In the genomic region with DNA sequence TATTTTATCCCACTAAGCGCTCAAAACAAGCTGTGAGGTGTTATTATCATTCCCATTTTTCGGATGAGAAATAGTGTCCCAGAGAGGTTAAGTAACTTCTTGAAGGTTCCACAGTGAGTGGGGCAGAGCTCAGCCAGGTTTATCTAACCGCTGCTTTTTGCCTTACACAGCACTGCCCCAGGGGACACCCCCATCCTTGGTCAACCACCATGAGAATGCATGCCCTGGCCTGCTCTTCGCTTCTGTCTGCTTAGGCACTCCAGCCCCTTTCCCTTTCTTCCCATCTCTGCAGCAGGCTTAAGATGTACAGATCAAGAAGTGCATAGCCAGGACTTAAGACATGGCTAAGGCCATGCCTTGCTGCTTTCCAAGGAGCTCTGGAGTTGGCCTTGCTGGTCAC, we compare ENCODE assay signal across 22 cellular contexts.
"Had no signal": no experiment of that assay in that cellular context is flagged by ENCODE, and none has a peak within 500 bp of the region (broad histone marks: within the 10 kb centered on the region; RNA-seq: fewer than 3 reads in every experiment).

No MANE protein-coding gene starts in this region.

- H3K27ac ChIP-seq: body of pancreas, esophagus squamous epithelium, gastroesophageal sphincter, heart left ventricle, testis, WERI-Rb-1 had no signal

- H3K27me3 Mint-ChIP-seq: activated naive CD4-positive, alpha-beta T cell treated with anti-CD3 and anti-CD28 coated beads, Interleukin-2, amount 50 U/mL, for 24 hours; naive B cell; T-cell had no signal

- H3K9me3 Mint-ChIP-seq: activated CD4-positive, alpha-beta T cell treated with anti-CD3 and anti-CD28 coated beads, Interleukin-2, amount 10 ng/mL, durations not matched to agents 7 days and 5 days; activated naive CD4-positive, alpha-beta T cell treated with anti-CD3 and anti-CD28 coated beads, Interleukin-2, amount 50 U/mL, for 24 hours; effector memory CD8-positive, alpha-beta T cell; naive B cell; stimulated activated effector memory CD8-positive, alpha-beta T cell treated with anti-CD3 and anti-CD28 coated beads, Interleukin-12 subunit alpha, Interleukin-12 subunit beta, amount 100 ng/mL, for 72 hours; T-cell had no signal

- DNase-seq: activated CD4-positive, alpha-beta T cell treated with anti-CD3 and anti-CD28 coated beads, Interleukin-2, amount 10 ng/mL, durations not matched to agents 7 days and 5 days; activated CD4-positive, CD25-positive, alpha-beta regulatory T cell treated with anti-CD3 and anti-CD28 coated beads, Interleukin-2, amount 50 U/mL, for 72 hours; activated CD8-positive, alpha-beta T cell treated with anti-CD3 and anti-CD28 coated beads, Interleukin-2, amount 10 ng/mL, durations not matched to agents 7 days and 5 days; activated gamma-delta T cell treated with Interleukin-2 at 50 U/mL for 16 hours; central memory CD4-positive, alpha-beta T cell; effector memory CD8-positive, alpha-beta T cell; esophagus squamous epithelium; heart left ventricle; left colon; mesenchymal stem cell; naive B cell; small intestine; stimulated activated CD4-positive, alpha-beta T cell treated with anti-CD3 and anti-CD28 coated beads, Interleukin-2, amount 100 ng/mL, for 24 hours; T-cell; testis; trophoblast cell; WERI-Rb-1 had no signal

- ATAC-seq: activated CD8-positive, alpha-beta T cell treated with anti-CD3 and anti-CD28 coated beads, Interleukin-2, amount 10 ng/mL, durations not matched to agents 7 days and 5 days; body of pancreas; effector memory CD8-positive, alpha-beta T cell; gastroesophageal sphincter; heart left ventricle; sciatic nerve; stimulated activated effector memory CD8-positive, alpha-beta T cell treated with anti-CD3 and anti-CD28 coated beads, Interleukin-12 subunit alpha, Interleukin-12 subunit beta, amount 100 ng/mL, for 72 hours; T-cell had no signal

- H3K4me1 Mint-ChIP-seq: activated CD4-positive, alpha-beta T cell treated with anti-CD3 and anti-CD28 coated beads, Interleukin-2, amount 10 ng/mL, durations not matched to agents 7 days and 5 days; activated naive CD4-positive, alpha-beta T cell treated with anti-CD3 and anti-CD28 coated beads, Interleukin-2, amount 50 U/mL, for 24 hours; T-cell had no signal

- H3K9me3 ChIP-seq: body of pancreas, esophagus squamous epithelium, gastroesophageal sphincter, heart left ventricle, testis had no signal

- H3K4me3 Mint-ChIP-seq: activated CD4-positive, alpha-beta T cell treated with anti-CD3 and anti-CD28 coated beads, Interleukin-2, amount 10 ng/mL, durations not matched to agents 7 days and 5 days; activated CD8-positive, alpha-beta T cell treated with anti-CD3 and anti-CD28 coated beads, Interleukin-2, amount 10 ng/mL, durations not matched to agents 7 days and 5 days; activated naive CD4-positive, alpha-beta T cell treated with anti-CD3 and anti-CD28 coated beads, Interleukin-2, amount 50 U/mL, for 24 hours; effector memory CD8-positive, alpha-beta T cell; naive B cell; stimulated activated effector memory CD8-positive, alpha-beta T cell treated with anti-CD3 and anti-CD28 coated beads, Interleukin-12 subunit alpha, Interleukin-12 subunit beta, amount 100 ng/mL, for 72 hours; T-cell had no signal

- H3K27me3 ChIP-seq: body of pancreas, esophagus squamous epithelium, gastroesophageal sphincter, heart left ventricle, testis had no signal

- H3K27ac Mint-ChIP-seq: activated CD4-positive, alpha-beta T cell treated with anti-CD3 and anti-CD28 coated beads, Interleukin-2, amount 10 ng/mL, durations not matched to agents 7 days and 5 days; activated CD8-positive, alpha-beta T cell treated with anti-CD3 and anti-CD28 coated beads, Interleukin-2, amount 10 ng/mL, durations not matched to agents 7 days and 5 days; activated naive CD4-positive, alpha-beta T cell treated with anti-CD3 and anti-CD28 coated beads, Interleukin-2, amount 50 U/mL, for 24 hours; effector memory CD8-positive, alpha-beta T cell; T-cell had no signal

- H3K4me1 ChIP-seq: body of pancreas, gastroesophageal sphincter had no signal

- H3K4me3 ChIP-seq: body of pancreas, esophagus squamous epithelium, gastroesophageal sphincter, heart left ventricle, testis had no signal

- H3K36me3 Mint-ChIP-seq: activated naive CD4-positive, alpha-beta T cell treated with anti-CD3 and anti-CD28 coated beads, Interleukin-2, amount 50 U/mL, for 24 hours; naive B cell; stimulated activated effector memory CD8-positive, alpha-beta T cell treated with anti-CD3 and anti-CD28 coated beads, Interleukin-12 subunit alpha, Interleukin-12 subunit beta, amount 100 ng/mL, for 72 hours; T-cell had no signal
